13 cellular contexts compared by ENCODE assay signal in the genomic region with DNA sequence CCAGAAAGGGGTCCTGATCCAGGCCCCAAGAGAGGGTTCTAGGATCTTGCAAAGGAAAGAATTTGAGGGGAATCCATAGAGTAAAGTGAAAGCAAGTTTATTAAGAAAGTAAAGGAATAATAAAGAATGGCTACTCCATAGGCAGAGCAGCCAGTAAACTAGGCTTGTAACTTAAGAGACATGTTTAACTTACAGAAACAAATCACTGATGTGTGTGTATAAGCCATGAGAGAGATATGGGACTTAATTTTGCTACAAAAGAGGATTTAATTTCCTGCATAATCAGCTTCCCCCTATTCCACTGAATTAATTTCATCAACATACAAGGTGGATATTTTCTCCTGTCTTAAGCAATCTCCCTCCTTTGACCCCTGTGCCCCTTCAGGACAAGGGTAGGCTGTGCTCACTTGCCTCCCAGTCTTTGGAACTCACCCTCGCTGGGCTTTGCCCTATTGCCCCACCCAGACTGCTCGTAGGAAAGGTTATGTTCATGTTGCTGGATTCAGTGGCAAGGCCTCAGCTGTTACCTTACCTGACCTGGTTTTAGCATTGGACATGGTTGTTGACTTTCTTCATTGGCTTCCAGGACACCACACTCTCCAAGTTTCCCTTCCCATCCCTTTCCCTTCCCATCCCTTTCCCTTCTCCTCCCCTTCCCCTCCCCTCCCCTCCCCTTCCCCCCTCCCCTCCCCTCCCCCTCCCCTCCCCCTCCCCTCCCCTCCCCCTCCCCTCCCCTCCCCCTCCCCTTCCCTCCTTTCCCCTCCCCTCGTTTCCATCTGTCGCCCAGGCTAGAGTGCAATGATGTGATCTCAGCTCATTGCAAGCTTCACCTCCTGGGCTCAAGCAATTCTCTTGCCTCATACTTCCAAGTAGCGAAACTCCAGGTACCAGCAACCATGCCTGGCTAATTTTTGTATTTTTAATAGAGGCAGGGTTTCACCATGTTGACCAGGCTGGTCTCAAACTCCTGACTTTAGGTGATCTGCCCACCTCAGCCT. TPM values are rescaled to one million over a fixed set of nuclear protein-coding genes. Genes with fewer than 3 reads are reported as not detected.
DNase-seq lines count a peak whose midpoint lies in the region; ATAC-seq, FAIRE-seq and TF ChIP-seq lines count a peak whose summit lies in the region.
"Had no signal": no experiment of that assay in that cellular context is flagged by ENCODE, and none has a peak within 500 bp of the region (broad histone marks: within the 10 kb centered on the region; RNA-seq: fewer than 3 reads in every experiment).

No MANE protein-coding gene starts in this region.

- H3K4me2 ChIP-seq in A549: peak overlapping the region; percentile 57

- POLR2A ChIA-PET in A549 (lab: Yijun Ruan, JAX): interaction anchor here (0.6 kb wide), 1 partner anchor 252 kb away, joined by 4 read pairs; no protein-coding TSS in a partner anchor

- peaks cover 2% of the 10 kb centered on the region for H3K9me3 Mint-ChIP-seq in glutamatergic neuron (ENCODE audit: unreplicated experiment)

- TF ChIP-seq POLR2A in A549 (IDR thresholded peaks at IDR 0.05; ENCODE audit: low read length) (no peak), GM12892 (IDR thresholded peaks at IDR 0.05; ENCODE audit: low read depth, low read length) (no peak)

- no peaks in the 10 kb centered on the region for H3K27me3 ChIP-seq in SJCRH30
- H3K27me3 ChIP-seq: heart left ventricle, vagina had no signal

- TF ChIP-seq RAD21 in A549 (conservative IDR thresholded peaks at IDR 0.05 in 1 of 2, IDR thresholded peaks at IDR 0.05 in 1 of 2): no peak

- TF ChIP-seq EP300 in A549 (IDR thresholded peaks at IDR 0.05): no peak

- FAIRE-seq in A549 (lab: Jason Lieb, UNC): no peak
- no peak for FAIRE-seq in GM12892 (lab: Jason Lieb, UNC)

- H3K36me3 ChIP-seq in SJCRH30: no peaks in the 10 kb centered on the region; the same call in 1 of the 2 replicates
- H3K36me3 ChIP-seq: vagina had no signal

- 33% methylated on average over 5 of the region's 5 CpGs for WGBS in A549 (ENCODE audit: missing lambda C conversion rate)

- H3K27ac ChIP-seq in A549 (peak overlapping the region; percentile 70 to 84), SJCRH30 (peak overlapping the region; percentile 7; the same call in 1 of the 2 replicates)
- H3K27ac ChIP-seq: heart left ventricle, vagina had no signal

- H3K4me3 ChIP-seq in A549: no peak overlapping the region
- H3K4me3 ChIP-seq in SJCRH30: no peak overlapping the region
- H3K4me3 ChIP-seq: heart left ventricle, vagina had no signal

- H3K4me1 ChIP-seq in A549 (peaks cover 64% of the 10 kb centered on the region), SJCRH30 (peaks cover 24% of the 10 kb centered on the region)

- H3K27ac Mint-ChIP-seq in glutamatergic neuron (ENCODE audit: unreplicated experiment): no peak overlapping the region

- no peak for TF ChIP-seq CTCF in A549 (IDR thresholded peaks at IDR 0.05)
- no peak for TF ChIP-seq CTCF in glutamatergic neuron (IDR thresholded peaks at IDR 0.05; ENCODE audit: partially characterized antibody, unreplicated experiment)

- H3K4me3 Mint-ChIP-seq in glutamatergic neuron (ENCODE audit: unreplicated experiment): no peak overlapping the region

- no peaks in the 10 kb centered on the region for H3K36me3 Mint-ChIP-seq in glutamatergic neuron (ENCODE audit: unreplicated experiment)

- H3K9me3 ChIP-seq in A549: no peaks in the 10 kb centered on the region
- H3K9me3 ChIP-seq in SJCRH30 (replicated peaks): no peaks in the 10 kb centered on the region
- H3K9me3 ChIP-seq: heart left ventricle, vagina had no signal

- CTCF ChIA-PET in A549 (lab: Yijun Ruan, JAX): interaction anchor here (0.6 to 2.3 kb wide), 4 partner anchors 12 to 56 kb away, joined by 3 to 7 read pairs (median 4); no protein-coding TSS in a partner anchor

- ATAC-seq in A549: peak; percentile 52 to 72; a peak in 5 of 6 replicates
- no peak for ATAC-seq in HG03521 (IDR thresholded peaks at IDR 0.05; ENCODE audit: unreplicated experiment)

- DNase-seq in A549 (ENCODE audit: low read depth in 1 of 2, low spot score in 1 of 2) (peak in 1 of 2 experiments; percentile 80), EL (peak; percentile 36), SJCRH30 (peak in 1 of 2 experiments; percentile 39), glutamatergic neuron (peak; percentile 21), mesenteric fat pad (ENCODE audit: low spot score) (no peak), GM12892 (ENCODE audit: insufficient read length) (no peak), NCI-H1417 treated with DMSO at 0.1 percent for 48 hours (lab: John Stamatoyannopoulos, UW) (no peak)
- DNase-seq: central memory CD4-positive, alpha-beta T cell; GDM1; heart left ventricle; stimulated activated CD4-positive, alpha-beta T cell treated with anti-CD3 and anti-CD28 coated beads, Interleukin-2, amount 100 ng/mL, for 24 hours had no signal

- peaks cover 1% of the 10 kb centered on the region for H3K27me3 Mint-ChIP-seq in glutamatergic neuron (ENCODE audit: unreplicated experiment)

- peaks cover 17% of the 10 kb centered on the region for H3K4me1 Mint-ChIP-seq in glutamatergic neuron (ENCODE audit: low read depth, unreplicated experiment)

TF ChIP-seq in A549, 52 proteins besides CTCF, POLR2A, EP300 and RAD21:
- TF ChIP-seq HEYL (CRISPR knock-in tag; IDR thresholded peaks at IDR 0.05) (no peak), CEBPB (IDR thresholded peaks at IDR 0.05) (peak in 1 of 2 experiments; percentile 50; a peak in 1 of 4 replicates)

RNA-seq across cellular contexts. Expression of gene TBCE, which starts 44.6 kb away (rescaled TPM):
- polyA plus RNA-seq in A549 (2011; rRNA removed) (58.3 and 65.2 TPM in 2 replicates), A549 (2017; fragmentation: RNase III; extraction: RNeasy Plus Mini Kit Qiagen cat#74134 plus additional on column Dnase treatment) (45.1 to 51.5 TPM (median 45.4 TPM) in 3 replicates)
- 20.8 and 21.0 TPM in 2 replicates for polyA plus RNA-seq in A549 (2012; cell fraction: cytosol; rRNA removed)
- polyA plus RNA-seq in A549 (2012; cell fraction: nucleus; rRNA removed): 13.7 and 22.8 TPM in 2 replicates
- 18.6 and 23.0 TPM in 2 replicates for polyA minus RNA-seq in A549 (2011; rRNA and poly(A)+ RNA removed)
- 36.8 and 38.6 TPM in 2 replicates for total RNA-seq in SJCRH30 (2014; rRNA removed; shearing (Covaris generic))
- total RNA-seq in glutamatergic neuron (ENCODE audit: unreplicated experiment) (30.7 TPM), mesenteric fat pad (27.4 TPM)
- polyA plus RNA-seq in GM12892 (2012; ENCODE audit: missing spikeins): 27.6 TPM

Comparison
In these comparisons a context has a peak if more than half of its experiments do, and no peak if none do; other contexts are left out.
1. DNase-seq: peak in EL (single experiment) and glutamatergic neuron (single experiment); none in mesenteric fat pad (single experiment), GM12892 (single experiment) and NCI-H1417 treated with DMSO at 0.1 percent for 48 hours (single experiment).